In the genomic region with DNA sequence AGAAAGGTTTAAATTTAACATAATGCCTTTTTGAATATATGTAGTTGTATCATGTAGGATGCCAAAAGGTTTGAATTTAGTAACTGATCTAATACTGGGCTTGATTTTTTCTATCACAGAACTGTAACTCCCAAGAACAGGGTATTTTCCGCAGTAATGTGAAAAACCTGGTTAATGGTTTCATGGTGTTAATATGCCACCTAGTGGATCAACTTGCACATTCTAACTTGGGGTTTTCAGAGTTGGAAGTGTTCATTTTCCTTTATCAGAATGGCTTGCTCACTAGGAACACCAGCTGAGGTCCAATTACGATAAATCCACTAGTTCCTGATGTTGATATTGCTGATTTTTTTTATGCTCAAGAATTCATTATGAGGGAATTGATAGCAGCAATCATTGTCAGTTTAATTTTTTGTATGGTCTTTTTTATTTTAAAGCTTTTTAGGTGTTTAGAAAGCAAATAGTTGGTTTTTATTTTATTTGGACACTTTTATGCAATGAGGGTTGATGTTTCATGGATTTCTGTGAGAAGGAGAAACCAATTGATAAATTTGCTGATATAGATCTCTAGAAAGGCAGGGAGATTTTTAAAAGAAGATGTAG, we compare ENCODE assay signal across 9 cellular contexts.
DNase-seq lines count a peak whose midpoint lies in the region; ATAC-seq and TF ChIP-seq lines count a peak whose summit lies in the region.
"Had no signal": no experiment of that assay in that cellular context is flagged by ENCODE, and none has a peak within 500 bp of the region (broad histone marks: within the 10 kb centered on the region; RNA-seq: fewer than 3 reads in every experiment).

No MANE protein-coding gene starts in this region.

- TF ChIP-seq CTCF in ascending aorta (IDR thresholded peaks at IDR 0.05): peak; percentile 23 to 67 (median 54)

- H3K27ac ChIP-seq in ascending aorta: no peak overlapping the region
- H3K27ac ChIP-seq in iPS DF 6.9 (ENCODE audit: low read length): no peak overlapping the region

- H3K36me3 ChIP-seq in ascending aorta (no peaks in the 10 kb centered on the region), iPS DF 6.9 (ENCODE audit: control insufficient read depth, insufficient read depth, low read length) (no peaks in the 10 kb centered on the region)

- peaks cover 0 to 2% of the 10 kb centered on the region in 2 donors for H3K4me1 Mint-ChIP-seq in stimulated activated naive B cell treated with anti-CD40 and anti-IgM and Interleukin-4, amounts not matched to agents 10 μg/mL and 1 μg/mL and 100 μg/mL, for 72 hours
- H3K4me1 Mint-ChIP-seq: IgD-negative memory B cell had no signal

- intact Hi-C loops in ascending aorta (cut with DNase I): loop anchor here (5.0 kb wide), 3 partner anchors 379 to 584 kb away; no protein-coding TSS in a partner anchor

- H3K4me3 ChIP-seq in ascending aorta (no peak overlapping the region), iPS DF 6.9 (ENCODE audit: low read length) (no peak overlapping the region)

- H3K9me3 ChIP-seq in ascending aorta (no peaks in the 10 kb centered on the region), iPS DF 6.9 (ENCODE audit: control insufficient read depth, insufficient read depth, low read length) (no peaks in the 10 kb centered on the region)

- H3K4me3 Mint-ChIP-seq in stimulated activated naive B cell treated with anti-CD40 and anti-IgM and Interleukin-4, amounts not matched to agents 10 μg/mL and 1 μg/mL and 100 μg/mL, for 72 hours: no peak overlapping the region
- H3K4me3 Mint-ChIP-seq: IgD-negative memory B cell had no signal

- H3K27me3 Mint-ChIP-seq in stimulated activated naive B cell treated with anti-CD40 and anti-IgM and Interleukin-4, amounts not matched to agents 10 μg/mL and 1 μg/mL and 100 μg/mL, for 72 hours: peaks cover 0 to 4% of the 10 kb centered on the region in 2 donors

- WGBS in iPS DF 6.9 (ENCODE audit: insufficient coverage, insufficient read length): no CpG with 5 or more reads among the region's 2 CpGs

- no peaks in the 10 kb centered on the region for H3K9me3 Mint-ChIP-seq in stimulated activated naive B cell treated with anti-CD40 and anti-IgM and Interleukin-4, amounts not matched to agents 10 μg/mL and 1 μg/mL and 100 μg/mL, for 72 hours
- H3K9me3 Mint-ChIP-seq: IgD-negative memory B cell had no signal

- DNase-seq in AG20443 (ENCODE audit: low spot score) (peak; percentile 51), NCI-H2227 (lab: John Stamatoyannopoulos, UW; ENCODE audit: unreplicated experiment) (peak; percentile 70), ascending aorta (ENCODE audit: low spot score in 2 of 2) (no peak), iPS DF 6.9 (ENCODE audit: low read depth, low spot score) (peak; percentile 45)
- no peak for DNase-seq in stimulated activated naive B cell treated with anti-CD40 and anti-IgM and Interleukin-4, amounts not matched to agents 10 μg/mL and 1 μg/mL and 100 μg/mL, for 72 hours

- no peaks in the 10 kb centered on the region for H3K36me3 Mint-ChIP-seq in stimulated activated naive B cell treated with anti-CD40 and anti-IgM and Interleukin-4, amounts not matched to agents 10 μg/mL and 1 μg/mL and 100 μg/mL, for 72 hours
- H3K36me3 Mint-ChIP-seq: IgD-negative memory B cell had no signal

- peak; percentile 69 for ATAC-seq in GM18508 (IDR thresholded peaks at IDR 0.05; ENCODE audit: insufficient read depth, unreplicated experiment)
- ATAC-seq in HG03139 (IDR thresholded peaks at IDR 0.05; ENCODE audit: unreplicated experiment): peak; percentile 69
- ATAC-seq in stimulated activated naive B cell treated with anti-CD40 and anti-IgM and Interleukin-4, amounts not matched to agents 10 μg/mL and 1 μg/mL and 100 μg/mL, for 72 hours (replicated peaks): peak; percentile 50 to 57
- no peak for ATAC-seq in HG02970 (IDR thresholded peaks at IDR 0.05; ENCODE audit: low FRiP score, unreplicated experiment)

- no peaks in the 10 kb centered on the region for H3K4me1 ChIP-seq in ascending aorta
- 0 out of 2 replicates have a peak, but pooled peaks cover 1% of the 10 kb centered on the region for H3K4me1 ChIP-seq in iPS DF 6.9 (ENCODE audit: control insufficient read depth, insufficient read depth, low read length)

- no peak overlapping the region for H3K27ac Mint-ChIP-seq in stimulated activated naive B cell treated with anti-CD40 and anti-IgM and Interleukin-4, amounts not matched to agents 10 μg/mL and 1 μg/mL and 100 μg/mL, for 72 hours
- H3K27ac Mint-ChIP-seq: IgD-negative memory B cell had no signal

- H3K27me3 ChIP-seq in ascending aorta (no peaks in the 10 kb centered on the region), iPS DF 6.9 (ENCODE audit: control insufficient read depth, insufficient read depth, low read length) (no peaks in the 10 kb centered on the region)

Comparison
In these comparisons a context has a peak if more than half of its experiments do, and no peak if none do; other contexts are left out.
1. DNase-seq: peak in AG20443 (single experiment), NCI-H2227 (single experiment) and iPS DF 6.9 (single experiment); none in ascending aorta (0 of 2) and stimulated activated naive B cell treated with anti-CD40 and anti-IgM and Interleukin-4, amounts not matched to agents 10 μg/mL and 1 μg/mL and 100 μg/mL, for 72 hours (single experiment).